Comparison of ENCODE assay signal across 9 cellular contexts in genomic region chr16:50273888-50274770, GRCh38. TPM values are rescaled to one million over a fixed set of nuclear protein-coding genes. Genes with fewer than 3 reads are reported as not detected.
DNase-seq lines count a peak whose midpoint lies in the region; ATAC-seq and TF ChIP-seq lines count a peak whose summit lies in the region.
"Had no signal": no experiment of that assay in that cellular context is flagged by ENCODE, and none has a peak within 500 bp of the region (broad histone marks: within the 10 kb centered on the region; RNA-seq: fewer than 3 reads in every experiment).

No MANE protein-coding gene starts in this region.

- H3K36me3 Mint-ChIP-seq in activated CD4-positive, alpha-beta T cell treated with anti-CD3 and anti-CD28 coated beads for 36 hours (ENCODE audit: low read depth) = peaks cover 32% of the 10 kb centered on the region

- CTCF ChIA-PET in activated CD4-positive, alpha-beta T cell treated with anti-CD3 and anti-CD28 coated beads for 36 hours (lab: Charles Lee) = interaction anchor here (0.6 to 2.6 kb wide), 13 partner anchors 9 to 531 kb away, joined by 3 to 16 read pairs (median 4); partner anchors contain the start of genes ADCY7 and CNEP1R1

- H3K9me3 Mint-ChIP-seq in activated CD4-positive, alpha-beta T cell treated with anti-CD3 and anti-CD28 coated beads for 36 hours (ENCODE audit: low read depth) = no peaks in the 10 kb centered on the region

- no peaks in the 10 kb centered on the region for H3K27me3 Mint-ChIP-seq in activated CD4-positive, alpha-beta T cell treated with anti-CD3 and anti-CD28 coated beads for 36 hours

- H3K9me3 ChIP-seq in left ventricle myocardium inferior (replicated peaks) = peaks cover 6% of the 10 kb centered on the region

- H3K4me1 ChIP-seq in left ventricle myocardium inferior = no peaks in the 10 kb centered on the region

- H3K36me3 ChIP-seq in left ventricle myocardium inferior = no peaks in the 10 kb centered on the region

- intact Hi-C loops in activated CD4-positive, alpha-beta T cell treated with anti-CD3 and anti-CD28 coated beads for 36 hours (cut with DNase I, micrococcal nuclease) = no loop called here
- intact Hi-C loops in left ventricle myocardium inferior (cut with micrococcal nuclease) = no loop called here

- H3K4me3 Mint-ChIP-seq in activated CD4-positive, alpha-beta T cell treated with anti-CD3 and anti-CD28 coated beads for 36 hours = peak overlapping the region; percentile 97

- DNase-seq in AML-193 (lab: John Stamatoyannopoulos, UW) = peak; percentile 53 to 73
- peak; percentile 73 for DNase-seq in activated CD4-positive, alpha-beta T cell treated with anti-CD3 and anti-CD28 coated beads for 36 hours
- no peak for DNase-seq in left ventricle myocardium inferior
- no peak for DNase-seq in glomerular visceral epithelial cell (ENCODE audit: extremely low spot score)
- DNase-seq in NCI-H774 (lab: John Stamatoyannopoulos, UW) = no peak

- peak overlapping the region; percentile 42 for H3K4me3 ChIP-seq in left ventricle myocardium inferior

- POLR2A ChIA-PET in activated CD4-positive, alpha-beta T cell treated with anti-CD3 and anti-CD28 coated beads for 36 hours (lab: Charles Lee) = interaction anchor here (0.6 to 3.1 kb wide), 7 partner anchors 10 to 492 kb away, joined by 3 to 11 read pairs (median 3); no protein-coding TSS in a partner anchor

- H3K27ac ChIP-seq in left ventricle myocardium inferior (replicated peaks) = peak overlapping the region; percentile 58
- peak overlapping the region; percentile 42 for H3K27ac ChIP-seq in temporal lobe (ENCODE audit: low read depth, low read length)
- H3K27ac ChIP-seq: C4-2B had no signal

- H3K27me3 ChIP-seq in left ventricle myocardium inferior (ENCODE audit: low read depth) = peaks cover 3% of the 10 kb centered on the region

- TF ChIP-seq CTCF in left ventricle myocardium inferior (IDR thresholded peaks at IDR 0.05; ENCODE audit: borderline replicate concordance) = no peak

- ATAC-seq in GM19351 (IDR thresholded peaks at IDR 0.05; ENCODE audit: unreplicated experiment) (peak; percentile 80), HG03442 (IDR thresholded peaks at IDR 0.05; ENCODE audit: unreplicated experiment) (peak; percentile 62)
- ATAC-seq in activated CD4-positive, alpha-beta T cell treated with anti-CD3 and anti-CD28 coated beads for 36 hours = peak; percentile 37

- peaks cover 92% of the 10 kb centered on the region for H3K4me1 Mint-ChIP-seq in activated CD4-positive, alpha-beta T cell treated with anti-CD3 and anti-CD28 coated beads for 36 hours

- peak overlapping the region; percentile 100 for H3K27ac Mint-ChIP-seq in activated CD4-positive, alpha-beta T cell treated with anti-CD3 and anti-CD28 coated beads for 36 hours

RNA-seq across cellular contexts. Expression of gene ADCY7, which starts 7.8 kb away (rescaled TPM):
- 10 to 100 TPM; 51.8 to 85.3 TPM for total RNA-seq in activated CD4-positive, alpha-beta T cell treated with anti-CD3 and anti-CD28 coated beads for 36 hours
- total RNA-seq in left ventricle myocardium inferior (9.7 TPM), temporal lobe (17.0 TPM)

Comparison
In these comparisons a context has a peak if more than half of its experiments do, and no peak if none do; other contexts are left out.
1. DNase-seq: peak in AML-193 (2 of 2) and activated CD4-positive, alpha-beta T cell treated with anti-CD3 and anti-CD28 coated beads for 36 hours (single experiment); none in left ventricle myocardium inferior (single experiment), glomerular visceral epithelial cell (single experiment) and NCI-H774 (single experiment).
2. Peak in every context shown above with its lines, with median percentiles within 50 percentile points of each other: ATAC-seq.